ENCODE assay signal across 21 cellular contexts in the genomic region with DNA sequence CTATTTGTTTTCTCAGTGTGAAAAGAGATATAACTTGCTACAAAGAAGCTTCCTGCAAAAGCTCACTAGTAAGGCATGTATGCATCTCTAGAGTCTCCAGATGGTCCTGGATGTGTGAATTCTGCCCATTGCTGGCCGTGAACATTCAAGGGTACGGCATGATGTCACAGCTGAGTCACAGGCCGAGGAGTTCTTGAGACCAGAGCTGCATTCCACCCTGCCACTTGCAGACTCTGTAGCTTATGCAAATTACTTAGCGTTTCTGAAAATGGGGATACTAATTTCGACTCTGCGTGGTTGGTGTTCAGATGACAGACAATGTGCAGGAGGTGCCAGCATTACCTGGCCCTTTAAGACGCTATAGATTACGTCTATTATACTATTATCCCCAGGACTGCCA.
"Had no signal": no experiment of that assay in that cellular context is flagged by ENCODE, and none has a peak within 500 bp of the region (broad histone marks: within the 10 kb centered on the region; RNA-seq: fewer than 3 reads in every experiment).

No MANE protein-coding gene starts in this region.

- H3K4me2 ChIP-seq: SK-N-SH had no signal

- ATAC-seq: Panc1, PC-3 had no signal

- DNase-seq: KBM-7; NCI-H1092; NCI-H1105 treated with DMSO at 0.1 percent for 48 hours; NCI-H1417 treated with DMSO at 0.1 percent for 48 hours; NCI-H146; NCI-H1694 treated with DMSO at 0.1 percent for 48 hours; NCI-H1930; NCI-H2081; NCI-H2171; NCI-H226; NCI-H446; NCI-H510A; NCI-H524 treated with DMSO at 0.1 percent for 48 hours; NCI-H69; NCI-H774; NK-92 treated with Interleukin-12 subunit alpha and Interleukin-12 subunit beta, amount 100 ng/mL, for 24 hours; PC-3; SHP77; SK-N-SH had no signal

- H3K9ac ChIP-seq: SK-N-SH had no signal

- H3K27ac ChIP-seq: RWPE1 had no signal
